In genomic region chr5:124393564-124394379, GRCh38 we compare ENCODE assay signal across 18 cellular contexts.
DNase-seq lines count a peak whose midpoint lies in the region; ATAC-seq, FAIRE-seq and TF ChIP-seq lines count a peak whose summit lies in the region.
"Had no signal": no experiment of that assay in that cellular context is flagged by ENCODE, and none has a peak within 500 bp of the region (broad histone marks: within the 10 kb centered on the region; RNA-seq: fewer than 3 reads in every experiment).

No MANE protein-coding gene starts in this region.

- no peaks in the 10 kb centered on the region for H3K23me2 ChIP-seq in H1 (ENCODE audit: low read depth, low read length)

- H3K14ac ChIP-seq in H1 (ENCODE audit: insufficient read length): no peak overlapping the region

- H2BK12ac ChIP-seq in H1 (ENCODE audit: low read depth, low read length): peak overlapping the region; percentile 54; the same call in 1 of the 2 replicates

- no peaks in the 10 kb centered on the region for H3K79me1 ChIP-seq in H1 (ENCODE audit: low read depth, low read length)

- H3K4me3 Mint-ChIP-seq in neural progenitor cell: no peak overlapping the region
- H3K4me3 Mint-ChIP-seq in stimulated activated effector memory CD8-positive, alpha-beta T cell treated with anti-CD3 and anti-CD28 coated beads, Interleukin-12 subunit alpha, Interleukin-12 subunit beta, amount 100 ng/mL, for 72 hours: no peak overlapping the region
- H3K4me3 Mint-ChIP-seq: CD4-positive, alpha-beta memory T cell had no signal

- H2AFZ ChIP-seq in H1 (ENCODE audit: low read length) (no peak overlapping the region), neural progenitor cell (replicated peaks) (no peak overlapping the region)
- H2AFZ ChIP-seq: GM23248, PC-9 had no signal

- H3K79me2 ChIP-seq in H1 (ENCODE audit: control insufficient read depth in 1 of 2, insufficient read depth in 2 of 2, low read length in 2 of 2) (no peaks in the 10 kb centered on the region), neural progenitor cell (ENCODE audit: low read depth) (no peaks in the 10 kb centered on the region)

- no peak overlapping the region for H3K4me2 ChIP-seq in H1 (ENCODE audit: insufficient read depth in 1 of 2, low read depth in 2 of 2, low read length in 2 of 2)
- peak overlapping the region; percentile 20 for H3K4me2 ChIP-seq in neural progenitor cell
- H3K4me2 ChIP-seq: PC-9 had no signal

- no peak overlapping the region for H2BK120ac ChIP-seq in H1 (replicated peaks; ENCODE audit: low read depth, low read length)

- no peak for TF ChIP-seq RAD21 in H1 (IDR thresholded peaks at IDR 0.05 in 1 of 2, conservative IDR thresholded peaks at IDR 0.05 in 1 of 2; ENCODE audit: low read depth in 2 of 2, low read length in 2 of 2)

- 0 out of 8 replicates have a peak, but pooled peaks cover 0 to 3% (median 0%) of the 10 kb centered on the region in 4 experiments for H3K36me3 ChIP-seq in H1 (ENCODE audit: control insufficient read depth in 2 of 4, insufficient read depth in 4 of 4, low read length in 3 of 4)
- no peaks in the 10 kb centered on the region for H3K36me3 ChIP-seq in neural progenitor cell
- no peaks in the 10 kb centered on the region for H3K36me3 ChIP-seq in body of pancreas (replicated peaks in 1 of 2; ENCODE audit: insufficient read depth in 1 of 2, low read depth in 2 of 2)

- peak overlapping the region; percentile 53; the same call in 1 of the 2 replicates for H2BK5ac ChIP-seq in H1 (ENCODE audit: low read depth, low read length)

- peaks cover 5% of the 10 kb centered on the region for H3K27me3 Mint-ChIP-seq in neural progenitor cell (ENCODE audit: insufficient read depth, low read depth)
- H3K27me3 Mint-ChIP-seq: CD4-positive, alpha-beta memory T cell had no signal

- no peak overlapping the region for H4K8ac ChIP-seq in H1 (ENCODE audit: extremely low read depth, insufficient read depth, low read length)

- peaks cover 3% of the 10 kb centered on the region for H3K36me3 Mint-ChIP-seq in neural progenitor cell
- H3K36me3 Mint-ChIP-seq in stimulated activated effector memory CD8-positive, alpha-beta T cell treated with anti-CD3 and anti-CD28 coated beads, Interleukin-12 subunit alpha, Interleukin-12 subunit beta, amount 100 ng/mL, for 72 hours: no peaks in the 10 kb centered on the region
- H3K36me3 Mint-ChIP-seq: CD4-positive, alpha-beta memory T cell had no signal

- no peak for ATAC-seq in body of pancreas
- no peak for ATAC-seq in stimulated activated effector memory CD8-positive, alpha-beta T cell treated with anti-CD3 and anti-CD28 coated beads, Interleukin-12 subunit alpha, Interleukin-12 subunit beta, amount 100 ng/mL, for 72 hours

- H3K56ac ChIP-seq in H1 (replicated peaks; ENCODE audit: insufficient read length, low read depth, low read length): no peak overlapping the region

- no peak overlapping the region for H2AK5ac ChIP-seq in H1 (ENCODE audit: low read depth, low read length)

- H3K9me3 ChIP-seq in H1 (ENCODE audit: insufficient read depth in 2 of 2, low read depth in 1 of 2, low read length in 1 of 2) (peaks cover 8 to 13% of the 10 kb centered on the region in 2 experiments; a peak in 3 of 4 replicates), neural progenitor cell (ENCODE audit: low read depth) (no peaks in the 10 kb centered on the region), body of pancreas (no peaks in the 10 kb centered on the region)

- H3K9me3 Mint-ChIP-seq in neural progenitor cell: peaks cover 22% of the 10 kb centered on the region
- peaks cover 8% of the 10 kb centered on the region for H3K9me3 Mint-ChIP-seq in stimulated activated effector memory CD8-positive, alpha-beta T cell treated with anti-CD3 and anti-CD28 coated beads, Interleukin-12 subunit alpha, Interleukin-12 subunit beta, amount 100 ng/mL, for 72 hours

- TF ChIP-seq CTCF in H1 (IDR thresholded peaks at IDR 0.05; ENCODE audit: control extremely low read depth in 1 of 3, insufficient read depth in 1 of 3, low read depth in 1 of 3, low read length in 3 of 3): no peak
- no peak for TF ChIP-seq CTCF in neural progenitor cell (IDR thresholded peaks at IDR 0.05)
- TF ChIP-seq CTCF in body of pancreas (IDR thresholded peaks at IDR 0.05): no peak

- POLR2A ChIA-PET in H1 (lab: Charles Lee; ENCODE audit: partially characterized antibody): no interaction called here

- H3K4me1 ChIP-seq in H1 (replicated peaks in 1 of 4; ENCODE audit: control insufficient read depth in 3 of 4, insufficient read depth in 4 of 4, low read length in 3 of 4): peaks cover 0 to 3% (median 0%) of the 10 kb centered on the region in 4 experiments; a peak in 2 of 7 replicates
- H3K4me1 ChIP-seq in neural progenitor cell: peaks cover 28% of the 10 kb centered on the region
- no peaks in the 10 kb centered on the region for H3K4me1 ChIP-seq in body of pancreas

- no peak overlapping the region for H3K27ac ChIP-seq in H1 (ENCODE audit: low read depth, low read length)
- no peak overlapping the region for H3K27ac ChIP-seq in neural progenitor cell
- no peak overlapping the region for H3K27ac ChIP-seq in body of pancreas
- H3K27ac ChIP-seq: 22Rv1, GM23248, PC-9 had no signal

- WGBS in H1 (ENCODE audit: extremely low coverage in 1 of 2, insufficient coverage in 1 of 2, insufficient read length in 1 of 2, insufficient replicate concordance in 2 of 2, low coverage in 1 of 2, low lambda C conversion rate in 2 of 2, missing lambda C conversion rate in 1 of 2), 2 experiments: 89% methylated on average over 5 of the region's 5 CpGs; no CpG with 5 or more reads in 1 of the 2 experiments
- WGBS in body of pancreas, 2 donors: 71 to 72% methylated on average over 5 of the region's 5 CpGs

- H2BK20ac ChIP-seq in H1 (ENCODE audit: low read length): peak overlapping the region; percentile 21; the same call in 1 of the 2 replicates

- H2BK15ac ChIP-seq in H1 (ENCODE audit: low read length): peak overlapping the region; percentile 47; the same call in 1 of the 2 replicates

- TF ChIP-seq POLR2A in H1 (IDR thresholded peaks at IDR 0.05; ENCODE audit: control extremely low read depth in 1 of 2, low read depth in 2 of 2, low read length in 2 of 2): no peak
- TF ChIP-seq POLR2A in body of pancreas (IDR thresholded peaks at IDR 0.05): no peak

- H4K91ac ChIP-seq in H1 (replicated peaks; ENCODE audit: insufficient read length, low read length): no peak overlapping the region

- TF ChIP-seq EP300 in H1 (IDR thresholded peaks at IDR 0.05; ENCODE audit: borderline replicate concordance in 1 of 2, low read depth in 2 of 2, low read length in 2 of 2): no peak

- H3K4ac ChIP-seq in H1 (replicated peaks; ENCODE audit: insufficient read length, low read depth, low read length): no peak overlapping the region

- FAIRE-seq in H1 (lab: Jason Lieb, UNC): no peak
- FAIRE-seq: G401.6 had no signal

- no peaks in the 10 kb centered on the region for H4K20me1 ChIP-seq in H1 (replicated peaks in 1 of 2; ENCODE audit: control insufficient read depth in 1 of 2, insufficient read depth in 2 of 2, low read length in 2 of 2)
- peaks cover 6% of the 10 kb centered on the region for H4K20me1 ChIP-seq in neural progenitor cell (ENCODE audit: low read depth)

- peaks cover 16% of the 10 kb centered on the region for H3F3A ChIP-seq in neural progenitor cell (ENCODE audit: low read depth)

- H3K4me3 ChIP-seq in H1 (ENCODE audit: extremely low read depth in 1 of 4, insufficient read depth in 2 of 4, low read depth in 3 of 4, low read length in 4 of 4) (no peak overlapping the region), neural progenitor cell (no peak overlapping the region), body of pancreas (no peak overlapping the region)
- H3K4me3 ChIP-seq: GM23248, PC-9 had no signal

- H3K9ac ChIP-seq in H1 (replicated peaks in 1 of 4; ENCODE audit: extremely low read depth in 1 of 4, low read depth in 3 of 4, low read length in 3 of 4) (no peak overlapping the region), neural progenitor cell (no peak overlapping the region)
- H3K9ac ChIP-seq: GM23248 had no signal

- DNase-seq in DMS 273 (lab: John Stamatoyannopoulos, UW; ENCODE audit: unreplicated experiment) (peak; percentile 7), DMS 273 treated with DMSO at 0.1 percent for 48 hours (lab: John Stamatoyannopoulos, UW) (no peak), H1 (ENCODE audit: low read depth in 1 of 2, low spot score in 2 of 2) (no peak), neural progenitor cell (ENCODE audit: low spot score) (peak; percentile 15), UCSD-AML1 (lab: John Stamatoyannopoulos, UW; ENCODE audit: unreplicated experiment) (no peak), body of pancreas (no peak), NCI-H524 (lab: John Stamatoyannopoulos, UW) (no peak)
- no peak for DNase-seq in stimulated activated effector memory CD8-positive, alpha-beta T cell treated with anti-CD3 and anti-CD28 coated beads, Interleukin-12 subunit alpha, Interleukin-12 subunit beta, amount 100 ng/mL, for 72 hours (ENCODE audit: low spot score in 2 of 2)
- DNase-seq: Calu3; CD4-positive, alpha-beta memory T cell; DND-41; GM23248; NCI-H1417 treated with DMSO at 0.1 percent for 48 hours; NCI-H2029 treated with DMSO at 0.1 percent for 48 hours; NCI-H2171 treated with DMSO at 0.1 percent for 48 hours; PC-9 had no signal

- peaks cover 52% of the 10 kb centered on the region for H3K4me1 Mint-ChIP-seq in neural progenitor cell
- H3K4me1 Mint-ChIP-seq in stimulated activated effector memory CD8-positive, alpha-beta T cell treated with anti-CD3 and anti-CD28 coated beads, Interleukin-12 subunit alpha, Interleukin-12 subunit beta, amount 100 ng/mL, for 72 hours: no peaks in the 10 kb centered on the region
- H3K4me1 Mint-ChIP-seq: CD4-positive, alpha-beta memory T cell had no signal

- H3K18ac ChIP-seq in H1 (ENCODE audit: extremely low read depth, low read length): peak overlapping the region; percentile 81

- CTCF ChIA-PET in H1 (lab: Charles Lee; ENCODE audit: partially characterized antibody): no interaction called here

- H4K5ac ChIP-seq in H1 (ENCODE audit: insufficient read length, low read depth, low read length): no peak overlapping the region

- no peak overlapping the region for H3K27ac Mint-ChIP-seq in neural progenitor cell
- H3K27ac Mint-ChIP-seq in stimulated activated effector memory CD8-positive, alpha-beta T cell treated with anti-CD3 and anti-CD28 coated beads, Interleukin-12 subunit alpha, Interleukin-12 subunit beta, amount 100 ng/mL, for 72 hours: no peak overlapping the region
- H3K27ac Mint-ChIP-seq: CD4-positive, alpha-beta memory T cell had no signal

- no peak overlapping the region for H3K23ac ChIP-seq in H1 (ENCODE audit: insufficient read length)

- H3K27me3 ChIP-seq in H1 (replicated peaks in 1 of 4; ENCODE audit: control insufficient read depth in 3 of 4, extremely low read depth in 1 of 4, insufficient read depth in 3 of 4, low read length in 3 of 4): no peaks in the 10 kb centered on the region
- H3K27me3 ChIP-seq in neural progenitor cell: peaks cover 41% of the 10 kb centered on the region
- H3K27me3 ChIP-seq in body of pancreas: no peaks in the 10 kb centered on the region

- intact Hi-C loops in body of pancreas (cut with DNase I): no loop called here

Comparison
In these comparisons a context has a peak if more than half of its experiments do, and no peak if none do; other contexts are left out.
1. DNase-seq: peak in DMS 273 (single experiment) and neural progenitor cell (single experiment); none in DMS 273 treated with DMSO at 0.1 percent for 48 hours (single experiment), H1 (0 of 2), UCSD-AML1 (single experiment), body of pancreas (0 of 4), NCI-H524 (0 of 2) and stimulated activated effector memory CD8-positive, alpha-beta T cell treated with anti-CD3 and anti-CD28 coated beads, Interleukin-12 subunit alpha, Interleukin-12 subunit beta, amount 100 ng/mL, for 72 hours (0 of 2).